In genomic region chr12:94875525-94875924, GRCh38 we compare ENCODE assay signal across 8 cellular contexts.
A peak's percentile ranks its signal among the peaks of the same experiment; 100 is the strongest.
DNase-seq lines count a peak whose midpoint lies in the region; ATAC-seq lines count a peak whose summit lies in the region.

No MANE protein-coding gene starts in this region.

- H3K27me3 Mint-ChIP-seq in memory B cell: peaks cover 14% of the 10 kb centered on the region

- peak overlapping the region; percentile 27 for H3K4me3 Mint-ChIP-seq in memory B cell

- DNase-seq in stimulated activated CD4-positive, alpha-beta T cell treated with anti-CD3 and anti-CD28 coated beads, Interleukin-15, amount 100 ng/mL, for 24 hours: peak; percentile 5
- DNase-seq in stimulated activated CD4-positive, alpha-beta T cell treated with anti-CD3 and anti-CD28 coated beads, Interleukin-12 subunit alpha, Interleukin-12 subunit beta, amount 100 ng/mL, for 4 hours: no peak
- DNase-seq in NCI-H1694 (lab: John Stamatoyannopoulos, UW) (peak; percentile 51), amniotic epithelial cell (ENCODE audit: low read depth) (peak; percentile 62), memory B cell (ENCODE audit: low spot score in 2 of 2) (peak; percentile 30 to 58)
- no peak for DNase-seq in activated effector memory CD4-positive, alpha-beta T cell treated with anti-CD3 and anti-CD28 coated beads, Interleukin-2, amount 50 U/mL, for 16 hours

- H3K9me3 Mint-ChIP-seq in memory B cell: no peaks in the 10 kb centered on the region

- H3K4me1 Mint-ChIP-seq in memory B cell: peaks cover 22% of the 10 kb centered on the region

- peak overlapping the region; percentile 25 for H3K27ac Mint-ChIP-seq in memory B cell

- ATAC-seq in HG02678 (IDR thresholded peaks at IDR 0.05; ENCODE audit: unreplicated experiment): peak; percentile 49
- peak; percentile 82 for ATAC-seq in memory B cell (ENCODE audit: low read depth)
- ATAC-seq in GM19328 (IDR thresholded peaks at IDR 0.05; ENCODE audit: unreplicated experiment): no peak

- H3K36me3 Mint-ChIP-seq in memory B cell: peaks cover 1% of the 10 kb centered on the region

Comparison
In these comparisons a context has a peak if more than half of its experiments do, and no peak if none do; other contexts are left out.
1. DNase-seq: peak in stimulated activated CD4-positive, alpha-beta T cell treated with anti-CD3 and anti-CD28 coated beads, Interleukin-15, amount 100 ng/mL, for 24 hours (single experiment), NCI-H1694 (single experiment), amniotic epithelial cell (single experiment) and memory B cell (2 of 2); none in stimulated activated CD4-positive, alpha-beta T cell treated with anti-CD3 and anti-CD28 coated beads, Interleukin-12 subunit alpha, Interleukin-12 subunit beta, amount 100 ng/mL, for 4 hours (single experiment) and activated effector memory CD4-positive, alpha-beta T cell treated with anti-CD3 and anti-CD28 coated beads, Interleukin-2, amount 50 U/mL, for 16 hours (single experiment).